12 cellular contexts compared by ENCODE assay signal in genomic region chr7:6398943-6399342, GRCh38. TPM values are rescaled to one million over a fixed set of nuclear protein-coding genes. Genes with fewer than 3 reads are reported as not detected.
A peak's percentile ranks its signal among the peaks of the same experiment; 100 is the strongest.
DNase-seq lines count a peak whose midpoint lies in the region; ATAC-seq and TF ChIP-seq lines count a peak whose summit lies in the region.
"Had no signal": no experiment of that assay in that cellular context is flagged by ENCODE, and none has a peak within 500 bp of the region (broad histone marks: within the 10 kb centered on the region; RNA-seq: fewer than 3 reads in every experiment).

No MANE protein-coding gene starts in this region.

- CTCF ChIA-PET in Caco-2 (lab: Charles Lee), result no interaction called here

- no peaks in the 10 kb centered on the region for H3K9me3 ChIP-seq in Caco-2
- H3K9me3 ChIP-seq in right atrium auricular region, result no peaks in the 10 kb centered on the region
- H3K9me3 ChIP-seq: BE2C had no signal

- BruUV-seq in Caco-2 (replicated peaks; lab: Mats Ljungman, UMichigan), result no TSS peak

- peaks cover 90% of the 10 kb centered on the region for H3K36me3 Mint-ChIP-seq in Caco-2 (ENCODE audit: insufficient read depth, unreplicated experiment)
- peaks cover 65% of the 10 kb centered on the region for H3K36me3 Mint-ChIP-seq in brain

- H3K4me3 ChIP-seq in Caco-2 (ENCODE audit: low read depth, low read length) (no peak overlapping the region), right atrium auricular region (no peak overlapping the region), rectal smooth muscle tissue (ENCODE audit: low read length) (peak overlapping the region; percentile 8)

- intact Hi-C loops in Caco-2 (cut with micrococcal nuclease; ENCODE audit: unreplicated experiment), result no loop called here

- no peak overlapping the region for H3K9ac ChIP-seq in rectal smooth muscle tissue (ENCODE audit: low read length)

- H3K36me3 ChIP-seq in Caco-2 (ENCODE audit: control insufficient read depth, insufficient read depth, low read length) (peaks cover 2% of the 10 kb centered on the region), right atrium auricular region (peaks cover 36% of the 10 kb centered on the region), rectal smooth muscle tissue (ENCODE audit: control insufficient read depth, insufficient read depth, low read length) (peaks cover 24% of the 10 kb centered on the region)

- H3K4me3 Mint-ChIP-seq in Caco-2 (ENCODE audit: unreplicated experiment), result no peak overlapping the region
- H3K4me3 Mint-ChIP-seq in brain, result no peak overlapping the region

- POLR2A ChIA-PET in Caco-2 (lab: Charles Lee), result no interaction called here

- H3K27me3 ChIP-seq in Caco-2 (replicated peaks; ENCODE audit: control insufficient read depth, insufficient read depth, low read length) (no peaks in the 10 kb centered on the region), right atrium auricular region (no peaks in the 10 kb centered on the region), rectal smooth muscle tissue (ENCODE audit: control insufficient read depth, insufficient read depth, low read length) (no peaks in the 10 kb centered on the region)
- H3K27me3 ChIP-seq: BE2C had no signal

- TF ChIP-seq CTCF in Caco-2 (IDR thresholded peaks at IDR 0.05; ENCODE audit: insufficient read depth in 1 of 2, low read depth in 1 of 2, low read length in 1 of 2, severe bottlenecking in 1 of 2, unreplicated experiment in 1 of 2) (no peak), brain (conservative IDR thresholded peaks at IDR 0.05) (no peak), right atrium auricular region (IDR thresholded peaks at IDR 0.05) (no peak)

- H3K9me3 Mint-ChIP-seq in Caco-2 (ENCODE audit: unreplicated experiment) (no peaks in the 10 kb centered on the region), brain (no peaks in the 10 kb centered on the region)

- DNase-seq in Caco-2, result peak in 1 of 2 experiments; percentile 51
- no peak for DNase-seq in right atrium auricular region (ENCODE audit: low spot score)
- DNase-seq in GM03348 (ENCODE audit: low spot score), result no peak
- DNase-seq in NCI-H524 treated with DMSO at 0.1 percent for 48 hours (lab: John Stamatoyannopoulos, UW), result no peak
- no peak for DNase-seq in activated effector memory CD4-positive, alpha-beta T cell treated with anti-CD3 and anti-CD28 coated beads, Interleukin-2, amount 50 U/mL, for 16 hours
- DNase-seq: BE2C, NCI-H1417 treated with DMSO at 0.1 percent for 48 hours, PC-3, WERI-Rb-1 had no signal

- H3K4me1 Mint-ChIP-seq in Caco-2 (ENCODE audit: low read depth, unreplicated experiment), result peaks cover 32% of the 10 kb centered on the region
- peaks cover 10% of the 10 kb centered on the region for H3K4me1 Mint-ChIP-seq in brain

- H3K27ac Mint-ChIP-seq in Caco-2 (ENCODE audit: unreplicated experiment) (peak overlapping the region; percentile 19), brain (peak overlapping the region in 4 of 5 experiments; percentile 23 to 83 (median 58))

- ATAC-seq in GM18867 (IDR thresholded peaks at IDR 0.05; ENCODE audit: unreplicated experiment), result no peak
- ATAC-seq: PC-3 had no signal

- peak overlapping the region; percentile 36 to 42 for H3K27ac ChIP-seq in right atrium auricular region
- H3K27ac ChIP-seq in rectal smooth muscle tissue (ENCODE audit: low read depth, low read length), result no peak overlapping the region
- H3K27ac ChIP-seq: WERI-Rb-1 had no signal

- H3K4me1 ChIP-seq in Caco-2, result peaks cover 7% of the 10 kb centered on the region; the same call in 1 of the 2 replicates
- peaks cover 0 to 63% of the 10 kb centered on the region in 2 donors for H3K4me1 ChIP-seq in right atrium auricular region
- H3K4me1 ChIP-seq in rectal smooth muscle tissue (ENCODE audit: control insufficient read depth, insufficient read depth, low read length), result peaks cover 5% of the 10 kb centered on the region
- H3K4me1 ChIP-seq: BE2C had no signal

- no peaks in the 10 kb centered on the region for H3K27me3 Mint-ChIP-seq in Caco-2 (ENCODE audit: insufficient read depth, unreplicated experiment)
- no peaks in the 10 kb centered on the region for H3K27me3 Mint-ChIP-seq in brain

RNA-seq across cellular contexts. Expression of gene RAC1, which starts 24.6 kb away (rescaled TPM):
- total RNA-seq in Caco-2 (2022) (307 and 319 TPM in 2 replicates), right atrium auricular region (100 to 1,000 TPM in 1 of 2 donors, 10 to 100 TPM in 1; 87.8 to 109 TPM)
- polyA plus RNA-seq in brain (ENCODE audit: insufficient read depth, low read depth, low replicate concordance), result 328 TPM

RNA-seq across cellular contexts. Expression of gene DAGLB, which starts 48.8 kb away (rescaled TPM):
- total RNA-seq in Caco-2 (2022), result 25.8 and 32.6 TPM in 2 replicates
- polyA plus RNA-seq in brain (ENCODE audit: insufficient read depth, low read depth, low replicate concordance), result 17.5 TPM
- 1 to 10 TPM; 5.7 to 9.4 TPM for total RNA-seq in right atrium auricular region

RNA-seq across cellular contexts. Expression of gene FAM220A, which starts 50.2 kb away (rescaled TPM):
- total RNA-seq in Caco-2 (2022), result 15.3 and 17.1 TPM in 2 replicates
- 19.6 TPM for polyA plus RNA-seq in brain (ENCODE audit: insufficient read depth, low read depth, low replicate concordance)
- 10 to 100 TPM; 18.8 to 25.4 TPM for total RNA-seq in right atrium auricular region
